ENCODE assay signal across 8 cellular contexts in the genomic region with DNA sequence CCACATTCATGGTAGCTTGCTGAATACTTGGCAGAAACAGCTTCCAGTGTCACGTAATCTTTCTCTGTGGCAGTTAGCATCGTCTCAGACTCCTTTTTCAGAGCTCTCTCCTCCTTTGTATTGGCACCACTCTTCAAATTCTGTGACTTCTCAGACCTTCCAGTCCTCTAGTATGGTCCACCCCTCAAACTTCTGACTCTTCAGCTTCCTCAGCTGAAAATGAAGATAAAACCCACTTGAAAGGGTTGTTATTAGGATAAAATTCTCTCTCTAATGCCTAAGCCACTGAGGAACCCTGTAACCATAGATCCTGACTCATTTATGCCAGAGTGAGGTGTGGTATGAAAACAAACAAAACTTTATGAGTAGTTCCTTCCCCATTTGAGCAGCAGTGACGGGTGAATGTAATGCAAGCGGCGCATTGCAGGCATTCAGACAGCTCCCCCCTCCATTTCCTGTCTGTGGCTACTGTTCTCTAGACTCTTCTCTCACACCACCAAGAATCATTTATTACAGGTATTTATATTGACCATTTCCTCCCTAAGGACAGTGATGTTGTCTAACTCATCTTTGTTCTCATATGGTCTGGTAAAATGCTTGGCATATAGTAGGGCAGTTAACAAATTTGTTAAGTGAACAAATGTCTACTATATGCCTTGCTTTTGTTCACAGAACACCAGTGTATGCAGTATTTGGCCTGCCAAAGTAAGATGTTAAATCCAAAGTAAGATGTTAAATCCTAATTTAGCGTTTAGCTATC. TPM values are rescaled to one million over a fixed set of nuclear protein-coding genes. Genes with fewer than 3 reads are reported as not detected.
A peak's percentile ranks its signal among the peaks of the same experiment; 100 is the strongest.
DNase-seq lines count a peak whose midpoint lies in the region; ATAC-seq lines count a peak whose summit lies in the region.

No MANE protein-coding gene starts in this region.

- no peaks in the 10 kb centered on the region for H3K9me3 ChIP-seq in mucosa of rectum (ENCODE audit: control insufficient read depth in 2 of 2, low read length in 2 of 2)

- peak; percentile 88 for DNase-seq in EH (ENCODE audit: low read depth)
- peak; percentile 55 for DNase-seq in Jurkat, Clone E6-1 (ENCODE audit: low read depth, low spot score)
- DNase-seq in dedifferentiated amniotic fluid mesenchymal stem cell (ENCODE audit: extremely low spot score), result peak; percentile 48
- peak; percentile 59 to 61 for DNase-seq in stimulated activated CD8-positive, alpha-beta memory T cell treated with anti-CD3 and anti-CD28 coated beads, Interleukin-7, amount 100 ng/mL, for 4 hours (ENCODE audit: low read depth in 2 of 2)
- DNase-seq in hippocampal formation (lab: John Stamatoyannopoulos, UW), result no peak

- peak overlapping the region; percentile 63 to 74 for H3K27ac ChIP-seq in mucosa of rectum (ENCODE audit: low read depth in 2 of 2, low read length in 2 of 2)

- peaks cover 11 to 20% of the 10 kb centered on the region in 2 donors for H3K4me1 ChIP-seq in mucosa of rectum (ENCODE audit: control insufficient read depth in 2 of 2, insufficient read depth in 2 of 2, low read length in 2 of 2)

- no peak overlapping the region; the same call in 1 of the 2 replicates for H3K4me3 ChIP-seq in Jurkat, Clone E6-1 (ENCODE audit: low read length)
- peak overlapping the region in 1 of 2 donors; percentile 49 for H3K4me3 ChIP-seq in mucosa of rectum (ENCODE audit: low read length in 2 of 2)

- H3K9ac ChIP-seq in mucosa of rectum (ENCODE audit: low read depth in 1 of 2, low read length in 2 of 2), result peak overlapping the region; percentile 41 to 42

- no peaks in the 10 kb centered on the region for H3K27me3 ChIP-seq in mucosa of rectum (ENCODE audit: control insufficient read depth in 2 of 2, insufficient read depth in 2 of 2, low read length in 2 of 2)

- peak; percentile 99 for ATAC-seq in GM21723 (IDR thresholded peaks at IDR 0.05; ENCODE audit: unreplicated experiment)
- ATAC-seq in activated CD4-positive, CD25-positive, alpha-beta regulatory T cell treated with anti-CD3 and anti-CD28 coated beads, Interleukin-2, amount 50 U/mL, for 24 hours, result peak; percentile 97

- no peaks in the 10 kb centered on the region for H3K36me3 ChIP-seq in mucosa of rectum (ENCODE audit: control insufficient read depth in 2 of 2, insufficient read depth in 2 of 2, low read length in 2 of 2)

RNA-seq across cellular contexts. Expression of a gene that starts 35.3 kb away (rescaled TPM):
- 41.5 TPM for polyA plus RNA-seq in Jurkat, Clone E6-1 (2012; ENCODE audit: insufficient read depth, insufficient read length)

Comparison
In these comparisons a context has a peak if more than half of its experiments do, and no peak if none do; other contexts are left out.
1. DNase-seq: peak in EH (single experiment), Jurkat, Clone E6-1 (single experiment), dedifferentiated amniotic fluid mesenchymal stem cell (single experiment) and stimulated activated CD8-positive, alpha-beta memory T cell treated with anti-CD3 and anti-CD28 coated beads, Interleukin-7, amount 100 ng/mL, for 4 hours (2 of 2); none in hippocampal formation (0 of 2).